ENCODE assay signal across 33 cellular contexts in the genomic region with DNA sequence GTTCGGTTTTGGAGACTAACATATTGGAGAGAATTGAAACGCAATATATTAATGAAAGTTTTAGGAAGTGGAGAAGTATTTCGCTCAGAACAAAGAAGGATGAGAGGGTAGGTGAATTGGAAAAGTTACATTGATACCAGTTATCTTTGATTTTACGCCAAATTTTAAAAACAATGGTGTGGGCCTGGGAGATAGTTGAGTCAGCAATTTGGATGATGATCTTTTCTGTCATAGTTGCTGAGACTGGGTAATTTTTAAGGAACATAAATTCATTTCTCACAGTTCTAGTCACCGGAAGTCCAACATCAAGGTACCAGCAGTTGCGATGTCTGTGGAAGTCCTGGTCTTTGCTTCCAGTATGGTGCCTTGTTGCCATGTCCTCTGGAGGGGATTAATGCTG.
DNase-seq lines count a peak whose midpoint lies in the region; ATAC-seq, FAIRE-seq and TF ChIP-seq lines count a peak whose summit lies in the region.
"Had no signal": no experiment of that assay in that cellular context is flagged by ENCODE, and none has a peak within 500 bp of the region (broad histone marks: within the 10 kb centered on the region; RNA-seq: fewer than 3 reads in every experiment).

No MANE protein-coding gene starts in this region.

- H2BK20ac ChIP-seq in IMR-90 (ENCODE audit: low read depth, low read length), result no peak overlapping the region

- no peak for FAIRE-seq in HepG2 (lab: Jason Lieb, UNC)
- no peak for FAIRE-seq in A549 (lab: Jason Lieb, UNC)
- no peak for FAIRE-seq in K562 (lab: Jason Lieb, UNC)
- FAIRE-seq: A204.1, D721Med had no signal

- H3K14ac ChIP-seq in IMR-90 (replicated peaks; ENCODE audit: low read depth, low read length), result no peak overlapping the region

- H3K36me3 ChIP-seq in HepG2 (replicated peaks in 1 of 2; ENCODE audit: control insufficient read depth in 1 of 2, insufficient read depth in 2 of 2, low read length in 2 of 2), result no peaks in the 10 kb centered on the region
- no peaks in the 10 kb centered on the region for H3K36me3 ChIP-seq in right lobe of liver
- H3K36me3 ChIP-seq in IMR-90 (ENCODE audit: control insufficient read depth, insufficient read depth, low read length), result no peaks in the 10 kb centered on the region
- H3K36me3 ChIP-seq in K562 (ENCODE audit: control insufficient read depth, insufficient read depth, low read length), result no peaks in the 10 kb centered on the region
- H3K36me3 ChIP-seq in A673 (ENCODE audit: insufficient read depth, low read length, poor library complexity, severe bottlenecking), result no peaks in the 10 kb centered on the region
- H3K36me3 ChIP-seq: BE2C; BLaER1; BLaER1 treated with 17β-estradiol and CSF1 and Interleukin-3, amounts not matched to agents 10 nM and 100 nM had no signal

- BruUV-seq in HepG2 (replicated peaks; lab: Mats Ljungman, UMichigan) (no TSS peak), IMR-90 (replicated peaks; lab: Mats Ljungman, UMichigan) (no TSS peak), K562 (replicated peaks; lab: Mats Ljungman, UMichigan) (no TSS peak), A673 (replicated peaks; lab: Mats Ljungman, UMichigan) (no TSS peak)

- no peak overlapping the region for H4K91ac ChIP-seq in IMR-90 (ENCODE audit: insufficient read depth, low read depth, low read length)

- no peak overlapping the region for H3K27ac ChIP-seq in HepG2 (ENCODE audit: extremely low read length, insufficient read depth, low read length)
- H3K27ac ChIP-seq in right lobe of liver, result no peak overlapping the region
- no peak overlapping the region for H3K27ac ChIP-seq in A549
- no peak overlapping the region for H3K27ac ChIP-seq in IMR-90 (ENCODE audit: insufficient read depth, low read length)
- H3K27ac ChIP-seq in K562 (ENCODE audit: extremely low read depth, low read depth, low read length), result no peak overlapping the region
- H3K27ac ChIP-seq in A673 (ENCODE audit: low read depth, low read length, poor library complexity, severe bottlenecking), result no peak overlapping the region
- H3K27ac ChIP-seq: 22Rv1; BLaER1; BLaER1 treated with 17β-estradiol and CSF1 and Interleukin-3, amounts not matched to agents 10 nM and 100 nM; C4-2B had no signal

- H3K79me2 ChIP-seq in HepG2 (ENCODE audit: insufficient read depth, low read length), result no peaks in the 10 kb centered on the region
- H3K79me2 ChIP-seq in K562 (ENCODE audit: control insufficient read depth, insufficient read depth, low read length), result no peaks in the 10 kb centered on the region

- DNase-seq in HepG2 (ENCODE audit: low spot score) (no peak), right lobe of liver (no peak), A549 (ENCODE audit: low read depth in 1 of 2, low spot score in 1 of 2) (no peak), IMR-90 (no peak), K562 (ENCODE audit: extremely low read depth in 1 of 4, low spot score in 3 of 4) (no peak), NCI-H2029 treated with DMSO at 0.1 percent for 48 hours (lab: John Stamatoyannopoulos, UW) (no peak), A673 (ENCODE audit: low spot score) (no peak), germinal center (ENCODE audit: low spot score) (no peak)
- DNase-seq: 8988T; ACHN; AML-193; BE2C; C1 segment of cervical spinal cord; Caco-2; Calu3; CD4-positive, alpha-beta T cell; CD4-positive, CD25-positive, alpha-beta regulatory T cell; CD8-positive, alpha-beta memory T cell; CD8-positive, alpha-beta T cell; COR-L47; DMS 273 treated with DMSO at 0.1 percent for 48 hours; DMS153; DMS53; DMS79; DMS79 treated with DMSO at 0.1 percent for 48 hours; DND-41; EL had no signal

- H2BK120ac ChIP-seq in IMR-90 (ENCODE audit: low read depth, low read length), result no peak overlapping the region

- H3K56ac ChIP-seq in IMR-90 (ENCODE audit: extremely low read depth, insufficient read depth, low read length), result no peak overlapping the region

- no peak overlapping the region for H3K18ac ChIP-seq in IMR-90 (ENCODE audit: low read depth, low read length)

- no peak overlapping the region for H4K5ac ChIP-seq in IMR-90 (ENCODE audit: low read depth, low read length)

- H3K4me1 ChIP-seq in HepG2 (ENCODE audit: insufficient read depth, low read length) (no peaks in the 10 kb centered on the region), right lobe of liver (no peaks in the 10 kb centered on the region), A549 (no peaks in the 10 kb centered on the region), IMR-90 (ENCODE audit: control insufficient read depth, insufficient read depth, low read length) (no peaks in the 10 kb centered on the region), K562 (replicated peaks in 1 of 2; ENCODE audit: control insufficient read depth in 2 of 2, insufficient read depth in 2 of 2, low read length in 2 of 2) (no peaks in the 10 kb centered on the region), A673 (ENCODE audit: insufficient read depth, low read length, poor library complexity, severe bottlenecking) (no peaks in the 10 kb centered on the region)
- H3K4me1 ChIP-seq: BE2C; BLaER1; BLaER1 treated with 17β-estradiol and CSF1 and Interleukin-3, amounts not matched to agents 10 nM and 100 nM; Caco-2 had no signal

- TF ChIP-seq EP300 in HepG2 (IDR thresholded peaks at IDR 0.05; ENCODE audit: low read depth in 2 of 2, low read length in 2 of 2) (no peak), HepG2 (CRISPR knock-in tag; IDR thresholded peaks at IDR 0.05; ENCODE audit: borderline replicate concordance) (no peak), A549 (IDR thresholded peaks at IDR 0.05) (no peak), K562 (IDR thresholded peaks at IDR 0.05; ENCODE audit: low read length) (no peak)

- dilution Hi-C loops in IMR-90 (cut with HindIII; ENCODE audit: low sequenced_read_pairs, unreplicated experiment), result no loop called here

- H3K9me3 ChIP-seq in HepG2 (ENCODE audit: low read length) (no peaks in the 10 kb centered on the region; the same call in 1 of the 2 replicates), right lobe of liver (no peaks in the 10 kb centered on the region), A549 (no peaks in the 10 kb centered on the region), IMR-90 (ENCODE audit: control insufficient read depth, insufficient read depth, low read length) (no peaks in the 10 kb centered on the region), K562 (replicated peaks; ENCODE audit: control insufficient read depth, insufficient read depth, low read depth, low read length) (no peaks in the 10 kb centered on the region), A673 (ENCODE audit: low read depth, low read length, poor library complexity, severe bottlenecking) (no peaks in the 10 kb centered on the region)
- H3K9me3 ChIP-seq: BE2C; BLaER1; BLaER1 treated with 17β-estradiol and CSF1 and Interleukin-3, amounts not matched to agents 10 nM and 100 nM; Caco-2 had no signal

- no peak for TF ChIP-seq CTCF in HepG2 (CRISPR knock-in tag; IDR thresholded peaks at IDR 0.05)
- no peak for TF ChIP-seq CTCF in right lobe of liver (IDR thresholded peaks at IDR 0.05)
- no peak for TF ChIP-seq CTCF in A549 (IDR thresholded peaks at IDR 0.05)
- no peak for TF ChIP-seq CTCF in IMR-90 (conservative IDR thresholded peaks at IDR 0.05; ENCODE audit: low read depth, low read length)
- TF ChIP-seq CTCF in K562 (IDR thresholded peaks at IDR 0.05 in 2 of 3, conservative IDR thresholded peaks at IDR 0.05 in 1 of 3; ENCODE audit: insufficient read depth in 2 of 3, low read depth in 1 of 3, low read length in 3 of 3), result no peak
- TF ChIP-seq CTCF in A673 (conservative IDR thresholded peaks at IDR 0.05; ENCODE audit: low read depth, low read length), result no peak

- 36% methylated on average over 6 of the region's 6 CpGs for WGBS in HepG2 (ENCODE audit: low lambda C conversion rate)
- WGBS in right lobe of liver (ENCODE audit: insufficient coverage, low coverage, low lambda C conversion rate, missing lambda C conversion rate), result 55% methylated on average over 5 of the region's 6 CpGs
- 25% methylated on average over 6 of the region's 6 CpGs for WGBS in A549 (ENCODE audit: missing lambda C conversion rate)
- 53 to 100% methylated on average over 2 to 3 of the region's 6 CpGs for WGBS in IMR-90 (ENCODE audit: extremely low coverage in 2 of 2, insufficient read length in 1 of 2), 2 experiments
- WGBS in K562 (ENCODE audit: insufficient coverage, low coverage, missing lambda C conversion rate), result 2% methylated on average over 6 of the region's 6 CpGs

- no peaks in the 10 kb centered on the region for H3K79me1 ChIP-seq in IMR-90 (ENCODE audit: low read depth in 1 of 2, low read length in 2 of 2)

- in situ Hi-C loops in HepG2 (cut with HindIII; ENCODE audit: extremely low pct_ligation_motif_present, low pct_unique_long_range_greater_than_20kb), result no loop called here
- in situ Hi-C loops in IMR-90 (cut with MboI; ENCODE audit: low sequenced_read_pairs), result no loop called here
- in situ Hi-C loops in K562 (cut with MboI), result no loop called here

- H3K9me1 ChIP-seq in IMR-90 (ENCODE audit: insufficient read depth, low read length) (no peaks in the 10 kb centered on the region), K562 (ENCODE audit: control insufficient read depth, insufficient read depth, low read length) (no peaks in the 10 kb centered on the region)

- H3K4me3 ChIP-seq in HepG2 (replicated peaks in 1 of 3; ENCODE audit: insufficient read depth in 1 of 3, low read depth in 2 of 3, low read length in 3 of 3) (no peak overlapping the region), right lobe of liver (no peak overlapping the region), A549 (no peak overlapping the region), IMR-90 (ENCODE audit: insufficient read depth, low read depth, low read length) (no peak overlapping the region), K562 (no peak overlapping the region), A673 (ENCODE audit: low read depth, low read length, poor library complexity, severe bottlenecking) (no peak overlapping the region)
- H3K4me3 ChIP-seq: BLaER1; BLaER1 treated with 17β-estradiol and CSF1 and Interleukin-3, amounts not matched to agents 10 nM and 100 nM had no signal

- intact Hi-C loops in HepG2 (cut with micrococcal nuclease; ENCODE audit: unreplicated experiment) (no loop called here), right lobe of liver (cut with DNase I) (no loop called here), IMR-90 (cut with micrococcal nuclease) (no loop called here), K562 (cut with micrococcal nuclease) (no loop called here), A673 (cut with micrococcal nuclease; ENCODE audit: unreplicated experiment) (no loop called here)

- H4K20me1 ChIP-seq in HepG2 (ENCODE audit: insufficient read depth, low read length) (no peaks in the 10 kb centered on the region), IMR-90 (ENCODE audit: insufficient read depth, low read length) (no peaks in the 10 kb centered on the region), K562 (replicated peaks; ENCODE audit: control insufficient read depth, insufficient read depth, low read length) (no peaks in the 10 kb centered on the region)
- H4K20me1 ChIP-seq: BLaER1; BLaER1 treated with 17β-estradiol and CSF1 and Interleukin-3, amounts not matched to agents 10 nM and 100 nM had no signal

- H3K23ac ChIP-seq in IMR-90 (ENCODE audit: low read depth, low read length), result no peak overlapping the region

- no peak for TF ChIP-seq RAD21 in HepG2 (CRISPR knock-in tag; IDR thresholded peaks at IDR 0.05)
- no peak for TF ChIP-seq RAD21 in A549 (conservative IDR thresholded peaks at IDR 0.05 in 1 of 2, IDR thresholded peaks at IDR 0.05 in 1 of 2)
- no peak for TF ChIP-seq RAD21 in IMR-90 (IDR thresholded peaks at IDR 0.05; ENCODE audit: low read length)
- TF ChIP-seq RAD21 in K562 (CRISPR knock-in tag; conservative IDR thresholded peaks at IDR 0.05 in 1 of 2, IDR thresholded peaks at IDR 0.05 in 1 of 2), result no peak

- POLR2A ChIA-PET in HepG2 (lab: Yijun Ruan, JAX), result no interaction called here
- POLR2A ChIA-PET in A549 (lab: Yijun Ruan, JAX), result no interaction called here
- POLR2A ChIA-PET in IMR-90 (lab: Charles Lee; ENCODE audit: unreplicated experiment), result no interaction called here
- POLR2A ChIA-PET in K562 (lab: Yijun Ruan, JAX), result no interaction called here
- POLR2A ChIA-PET in A673 (lab: Charles Lee; ENCODE audit: low non-redundant PET), result no interaction called here

- H3K9ac ChIP-seq in HepG2 (ENCODE audit: insufficient read depth, low read depth, low read length), result no peak overlapping the region
- no peak overlapping the region for H3K9ac ChIP-seq in IMR-90 (ENCODE audit: low read depth, low read length)
- no peak overlapping the region for H3K9ac ChIP-seq in K562 (ENCODE audit: insufficient read depth in 1 of 2, low read depth in 2 of 2, low read length in 2 of 2)
- H3K9ac ChIP-seq: BLaER1; BLaER1 treated with 17β-estradiol and CSF1 and Interleukin-3, amounts not matched to agents 10 nM and 100 nM had no signal

- H3K4me2 ChIP-seq in HepG2 (ENCODE audit: low read depth, low read length) (no peak overlapping the region), A549 (no peak overlapping the region), IMR-90 (ENCODE audit: low read depth, low read length) (no peak overlapping the region), K562 (ENCODE audit: insufficient read depth, low read length) (no peak overlapping the region)
- H3K4me2 ChIP-seq: BLaER1; BLaER1 treated with 17β-estradiol and CSF1 and Interleukin-3, amounts not matched to agents 10 nM and 100 nM had no signal

- no peak overlapping the region for H2AK9ac ChIP-seq in IMR-90 (replicated peaks; ENCODE audit: low read depth, low read length, poor library complexity)

- H3K4ac ChIP-seq in IMR-90 (ENCODE audit: low read depth, low read length), result no peak overlapping the region

- CTCF ChIA-PET in HepG2 (lab: Yijun Ruan, JAX; ENCODE audit: low intra/inter-chr PET ratio, low total read pairs) (no interaction called here), A549 (lab: Yijun Ruan, JAX) (no interaction called here), IMR-90 (lab: Yijun Ruan, JAX) (interaction anchor here (0.6 kb wide), 1 partner anchor 195 kb away, joined by 3 read pairs; no protein-coding TSS in a partner anchor), K562 (lab: Yijun Ruan, JAX; ENCODE audit: low intra/inter-chr PET ratio) (no interaction called here), A673 (lab: Charles Lee) (no interaction called here)

- no peak overlapping the region for H4K8ac ChIP-seq in IMR-90 (ENCODE audit: low read depth in 2 of 2, low read length in 2 of 2)

- H2AFZ ChIP-seq in HepG2 (ENCODE audit: low read length), result no peak overlapping the region
- no peak overlapping the region for H2AFZ ChIP-seq in IMR-90 (replicated peaks; ENCODE audit: low read length, poor library complexity)
- H2AFZ ChIP-seq in K562 (ENCODE audit: low read depth, low read length), result no peak overlapping the region

- H2BK15ac ChIP-seq in IMR-90 (ENCODE audit: low read depth, low read length), result no peak overlapping the region

- H2BK5ac ChIP-seq in IMR-90 (ENCODE audit: low read depth, low read length, poor library complexity, severe bottlenecking), result no peak overlapping the region

- no peak for TF ChIP-seq POLR2A in HepG2 (IDR thresholded peaks at IDR 0.05; ENCODE audit: insufficient read depth in 1 of 2, low read depth in 2 of 2, low read length in 2 of 2)
- no peak for TF ChIP-seq POLR2A in right lobe of liver (IDR thresholded peaks at IDR 0.05)
- no peak for TF ChIP-seq POLR2A in A549 (IDR thresholded peaks at IDR 0.05; ENCODE audit: low read length)
- TF ChIP-seq POLR2A in IMR-90 (IDR thresholded peaks at IDR 0.05; ENCODE audit: low read depth, low read length), result no peak
- TF ChIP-seq POLR2A in K562 (conservative IDR thresholded peaks at IDR 0.05), result no peak

- no peaks in the 10 kb centered on the region for H3K27me3 ChIP-seq in HepG2 (ENCODE audit: control insufficient read depth in 1 of 2, insufficient read depth in 2 of 2, low read length in 2 of 2)
- H3K27me3 ChIP-seq in right lobe of liver, result no peaks in the 10 kb centered on the region
- H3K27me3 ChIP-seq in IMR-90 (ENCODE audit: control insufficient read depth, insufficient read depth, low read length), result no peaks in the 10 kb centered on the region
- H3K27me3 ChIP-seq in K562 (ENCODE audit: control insufficient read depth in 2 of 2, insufficient read depth in 2 of 2, low read length in 2 of 2), result no peaks in the 10 kb centered on the region
- H3K27me3 ChIP-seq in A673 (replicated peaks; ENCODE audit: insufficient read depth, low read depth, low read length, poor library complexity), result no peaks in the 10 kb centered on the region
- H3K27me3 ChIP-seq: BE2C; BLaER1; BLaER1 treated with 17β-estradiol and CSF1 and Interleukin-3, amounts not matched to agents 10 nM and 100 nM had no signal

- no peak overlapping the region for H2AK5ac ChIP-seq in IMR-90 (ENCODE audit: low read depth, low read length)

- no peak for ATAC-seq in HepG2
- no peak for ATAC-seq in right lobe of liver
- no peak for ATAC-seq in A549
- no peak for ATAC-seq in IMR-90 (ENCODE audit: low read depth)
- no peak for ATAC-seq in K562
- ATAC-seq: CD8-positive, alpha-beta T cell had no signal

Comparison
In these comparisons a context has a peak if more than half of its experiments do, and no peak if none do; other contexts are left out.
1. Of the 241 proteins assayed by ChIP-seq in both HepG2 and K562: peak only in HepG2: MAFK; only in K562: MAFG; in both: MAFF; in neither: 238.